In the genomic region with DNA sequence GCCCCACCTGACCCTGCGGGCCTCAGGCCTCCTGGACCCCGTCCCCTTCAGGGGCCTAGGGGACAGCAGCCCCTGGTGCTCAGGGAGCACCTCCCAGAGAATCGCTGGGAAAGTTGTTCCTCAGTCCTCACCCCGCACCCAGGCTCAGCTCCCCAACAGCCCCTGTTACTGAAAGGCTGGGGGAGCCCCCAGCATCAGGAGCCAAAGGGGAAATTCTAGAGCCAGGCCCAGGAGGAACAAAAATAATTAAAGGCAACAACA, we compare ENCODE assay signal across 27 cellular contexts.
"Had no signal": no experiment of that assay in that cellular context is flagged by ENCODE, and none has a peak within 500 bp of the region (broad histone marks: within the 10 kb centered on the region; RNA-seq: fewer than 3 reads in every experiment).

No MANE protein-coding gene starts in this region.

- H3K36me3 Mint-ChIP-seq: naive thymus-derived CD4-positive, alpha-beta T cell; natural killer cell; stimulated activated effector memory CD8-positive, alpha-beta T cell treated with anti-CD3 and anti-CD28 coated beads, Interleukin-12 subunit alpha, Interleukin-12 subunit beta, amount 100 ng/mL, for 72 hours had no signal

- H3K9me3 ChIP-seq: neutrophil, ovary, psoas muscle, right lobe of liver, sigmoid colon, stomach, thoracic aorta, thyroid gland, vagina had no signal

- H3K36me3 ChIP-seq: neural progenitor cell, neutrophil, ovary, right lobe of liver, sigmoid colon, stomach, thoracic aorta, thyroid gland, tibial nerve, vagina had no signal

- H3K27ac Mint-ChIP-seq: natural killer cell; nephron; neural progenitor cell; progenitor cell of endocrine pancreas; stimulated activated effector memory CD8-positive, alpha-beta T cell treated with anti-CD3 and anti-CD28 coated beads, Interleukin-12 subunit alpha, Interleukin-12 subunit beta, amount 100 ng/mL, for 72 hours; stimulated activated naive B cell treated with anti-CD40 and anti-IgM and Interleukin-4, amounts not matched to agents 10 μg/mL and 1 μg/mL and 100 μg/mL, for 72 hours had no signal

- H3K27ac ChIP-seq: neural progenitor cell, neutrophil, ovary, parathyroid adenoma, psoas muscle, right lobe of liver, sigmoid colon, stomach, thoracic aorta, thyroid gland, tibial nerve, vagina had no signal

- H3K9me3 Mint-ChIP-seq: natural killer cell; stimulated activated effector memory CD8-positive, alpha-beta T cell treated with anti-CD3 and anti-CD28 coated beads, Interleukin-12 subunit alpha, Interleukin-12 subunit beta, amount 100 ng/mL, for 72 hours had no signal

- H3K4me1 Mint-ChIP-seq: nephron; stimulated activated effector memory CD8-positive, alpha-beta T cell treated with anti-CD3 and anti-CD28 coated beads, Interleukin-12 subunit alpha, Interleukin-12 subunit beta, amount 100 ng/mL, for 72 hours; stimulated activated naive B cell treated with anti-CD40 and anti-IgM and Interleukin-4, amounts not matched to agents 10 μg/mL and 1 μg/mL and 100 μg/mL, for 72 hours had no signal

- ATAC-seq: naive thymus-derived CD4-positive, alpha-beta T cell; natural killer cell; psoas muscle; right cardiac atrium; right lobe of liver; stimulated activated effector memory CD8-positive, alpha-beta T cell treated with anti-CD3 and anti-CD28 coated beads, Interleukin-12 subunit alpha, Interleukin-12 subunit beta, amount 100 ng/mL, for 72 hours; stimulated activated naive B cell treated with anti-CD40 and anti-IgM and Interleukin-4, amounts not matched to agents 10 μg/mL and 1 μg/mL and 100 μg/mL, for 72 hours had no signal

- H3K4me3 Mint-ChIP-seq: naive thymus-derived CD4-positive, alpha-beta T cell; natural killer cell; nephron; neural progenitor cell; stimulated activated effector memory CD8-positive, alpha-beta T cell treated with anti-CD3 and anti-CD28 coated beads, Interleukin-12 subunit alpha, Interleukin-12 subunit beta, amount 100 ng/mL, for 72 hours; stimulated activated naive B cell treated with anti-CD40 and anti-IgM and Interleukin-4, amounts not matched to agents 10 μg/mL and 1 μg/mL and 100 μg/mL, for 72 hours had no signal

- H3K27me3 ChIP-seq: neural progenitor cell, neutrophil, ovary, right lobe of liver, sigmoid colon, stomach, thyroid gland, tibial nerve, vagina had no signal

- H3K4me1 ChIP-seq: neural progenitor cell, parathyroid adenoma, psoas muscle, right lobe of liver, sigmoid colon, stomach, thyroid gland, tibial nerve, vagina had no signal

- DNase-seq: naive thymus-derived CD4-positive, alpha-beta T cell; natural killer cell; nucleus accumbens; ovary; psoas muscle; right cardiac atrium; sigmoid colon; small intestine; stimulated activated CD4-positive, alpha-beta T cell treated with anti-CD3 and anti-CD28 coated beads, Interleukin-15, amount 100 ng/mL, for 24 hours; stimulated activated CD4-positive, alpha-beta T cell treated with anti-CD3 and anti-CD28 coated beads, Interleukin-2, amount 100 ng/mL, for 24 hours; stimulated activated CD4-positive, alpha-beta T cell treated with anti-CD3 and anti-CD28 coated beads, Interleukin-2, amount 100 ng/mL, for 48 hours; stimulated activated CD4-positive, alpha-beta T cell treated with anti-CD3 and anti-CD28 coated beads, Interleukin-4, amount 100 ng/mL, for 24 hours; stimulated activated naive B cell treated with anti-CD40 and anti-IgM and Interleukin-4, amounts not matched to agents 10 μg/mL and 1 μg/mL and 100 μg/mL, for 72 hours; stimulated activated naive CD4-positive, alpha-beta T cell treated with Interleukin-2 at 50 U/mL for 16 hours; stomach; thyroid gland; trophoblast cell had no signal

- H3K4me3 ChIP-seq: neural progenitor cell, ovary, psoas muscle, right lobe of liver, sigmoid colon, stomach, thoracic aorta, thyroid gland, tibial nerve, vagina had no signal

- H3K27me3 Mint-ChIP-seq: progenitor cell of endocrine pancreas had no signal
